ENCODE assay signal across 19 cellular contexts in the genomic region with DNA sequence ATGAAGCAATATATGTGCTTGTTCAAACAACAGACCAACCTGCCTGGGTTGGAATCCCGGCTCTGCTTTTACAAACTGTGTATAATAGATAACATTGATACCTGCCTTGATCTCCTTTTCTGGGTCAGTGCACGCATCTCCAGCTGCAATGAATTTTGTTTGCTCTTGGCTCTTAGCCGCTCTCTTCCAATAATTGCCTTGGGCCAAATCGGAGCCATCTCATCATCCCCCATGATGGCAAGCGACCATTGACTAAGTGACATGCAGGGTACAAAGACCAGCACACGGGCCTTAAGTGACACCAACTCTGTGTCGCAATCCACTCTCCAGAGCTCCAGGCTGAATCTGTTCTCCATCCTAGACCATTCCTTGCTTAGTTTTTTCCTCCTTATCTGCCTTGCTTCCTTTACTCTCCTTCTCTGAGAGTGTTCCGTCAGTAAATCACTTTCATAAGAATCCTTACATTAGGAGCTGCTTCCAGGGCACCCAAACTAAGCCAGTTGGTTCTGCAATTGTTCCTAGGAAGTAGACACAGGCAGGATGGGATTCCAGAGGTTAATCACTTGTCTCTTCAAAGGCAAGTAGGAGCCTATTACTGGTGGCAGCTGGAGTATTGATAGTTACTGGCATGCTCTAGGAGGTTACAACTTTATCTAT.
DNase-seq lines count a peak whose midpoint lies in the region; ATAC-seq and TF ChIP-seq lines count a peak whose summit lies in the region.
"Had no signal": no experiment of that assay in that cellular context is flagged by ENCODE, and none has a peak within 500 bp of the region (broad histone marks: within the 10 kb centered on the region; RNA-seq: fewer than 3 reads in every experiment).

No MANE protein-coding gene starts in this region.

- no peak overlapping the region for H3K4me3 ChIP-seq in mesodermal cell (ENCODE audit: extremely low read depth, insufficient read depth, low read length, poor library complexity, severe bottlenecking)
- H3K4me3 ChIP-seq: HAP-1, tibial artery had no signal

- 87 to 95% methylated on average over 6 to 7 of the region's 8 CpGs for WGBS in mesodermal cell (ENCODE audit: insufficient coverage in 2 of 2), 2 experiments

- no peak for TF ChIP-seq CTCF in brain (conservative IDR thresholded peaks at IDR 0.05)

- DNase-seq in NCI-H1092 treated with DMSO at 0.1 percent for 48 hours (lab: John Stamatoyannopoulos, UW) (peak; percentile 25), NCI-H1092 (lab: John Stamatoyannopoulos, UW) (no peak), HuH-7.5 (ENCODE audit: low spot score) (peak; percentile 31), H4 (ENCODE audit: low spot score) (no peak), mesenteric fat pad (ENCODE audit: low spot score) (no peak)
- DNase-seq: activated CD4-positive, alpha-beta T cell treated with anti-CD3 and anti-CD28 coated beads for 36 hours; activated effector memory CD4-positive, alpha-beta T cell treated with anti-CD3 and anti-CD28 coated beads, Interleukin-2, amount 50 U/mL, for 16 hours; aorta; DND-41; naive thymus-derived CD8-positive, alpha-beta T cell; NCI-H446; OCI-M1; stimulated activated CD4-positive, alpha-beta T cell treated with anti-CD3 and anti-CD28 coated beads, Interleukin-12 subunit alpha, Interleukin-12 subunit beta, amount 100 ng/mL, for 4 hours; tibial artery had no signal

- H3K27me3 Mint-ChIP-seq in brain: no peaks in the 10 kb centered on the region
- H3K27me3 Mint-ChIP-seq: activated CD4-positive, alpha-beta T cell treated with anti-CD3 and anti-CD28 coated beads for 36 hours had no signal

- no peak overlapping the region for H3K4me3 Mint-ChIP-seq in brain
- H3K4me3 Mint-ChIP-seq: activated CD4-positive, alpha-beta T cell treated with anti-CD3 and anti-CD28 coated beads for 36 hours; CD14-positive monocyte; naive thymus-derived CD8-positive, alpha-beta T cell had no signal

- H3K27ac ChIP-seq in mesodermal cell (ENCODE audit: low read depth, low read length, severe bottlenecking): peak overlapping the region; percentile 91
- H3K27ac ChIP-seq: tibial artery had no signal

- H3K36me3 ChIP-seq in mesodermal cell (ENCODE audit: control insufficient read depth, insufficient read depth, low read length): no peaks in the 10 kb centered on the region
- H3K36me3 ChIP-seq: HAP-1, tibial artery had no signal

- no peak for ATAC-seq in GM21423 (IDR thresholded peaks at IDR 0.05; ENCODE audit: unreplicated experiment)
- ATAC-seq: activated CD4-positive, alpha-beta T cell treated with anti-CD3 and anti-CD28 coated beads for 36 hours; naive thymus-derived CD8-positive, alpha-beta T cell had no signal

- H3K36me3 Mint-ChIP-seq in brain: no peaks in the 10 kb centered on the region
- H3K36me3 Mint-ChIP-seq: CD14-positive monocyte; naive thymus-derived CD8-positive, alpha-beta T cell had no signal

- peaks cover 0 to 3% (median 0%) of the 10 kb centered on the region in 5 experiments for H3K9me3 Mint-ChIP-seq in brain
- H3K9me3 Mint-ChIP-seq: naive thymus-derived CD8-positive, alpha-beta T cell had no signal

- peaks cover 21% of the 10 kb centered on the region for H3K4me1 ChIP-seq in mesodermal cell (ENCODE audit: control insufficient read depth, insufficient read depth, low read length, poor library complexity, severe bottlenecking)
- H3K4me1 ChIP-seq: HAP-1, tibial artery had no signal

- peak overlapping the region in 3 of 5 experiments; percentile 23 to 56 (median 31) for H3K27ac Mint-ChIP-seq in brain
- H3K27ac Mint-ChIP-seq: activated CD4-positive, alpha-beta T cell treated with anti-CD3 and anti-CD28 coated beads for 36 hours; CD14-positive monocyte; naive thymus-derived CD8-positive, alpha-beta T cell had no signal

- peaks cover 35% of the 10 kb centered on the region for H3K4me1 Mint-ChIP-seq in brain
- H3K4me1 Mint-ChIP-seq: activated CD4-positive, alpha-beta T cell treated with anti-CD3 and anti-CD28 coated beads for 36 hours; CD14-positive monocyte; naive thymus-derived CD8-positive, alpha-beta T cell had no signal

- H3K9me3 ChIP-seq in mesodermal cell (ENCODE audit: control insufficient read depth, low read length): no peaks in the 10 kb centered on the region
- H3K9me3 ChIP-seq: HAP-1, tibial artery had no signal

Comparison
In these comparisons a context has a peak if more than half of its experiments do, and no peak if none do; other contexts are left out.
1. DNase-seq: peak in NCI-H1092 treated with DMSO at 0.1 percent for 48 hours (single experiment) and HuH-7.5 (single experiment); none in NCI-H1092 (single experiment), H4 (single experiment) and mesenteric fat pad (single experiment).